ENCODE assay signal across 8 cellular contexts in the genomic region with DNA sequence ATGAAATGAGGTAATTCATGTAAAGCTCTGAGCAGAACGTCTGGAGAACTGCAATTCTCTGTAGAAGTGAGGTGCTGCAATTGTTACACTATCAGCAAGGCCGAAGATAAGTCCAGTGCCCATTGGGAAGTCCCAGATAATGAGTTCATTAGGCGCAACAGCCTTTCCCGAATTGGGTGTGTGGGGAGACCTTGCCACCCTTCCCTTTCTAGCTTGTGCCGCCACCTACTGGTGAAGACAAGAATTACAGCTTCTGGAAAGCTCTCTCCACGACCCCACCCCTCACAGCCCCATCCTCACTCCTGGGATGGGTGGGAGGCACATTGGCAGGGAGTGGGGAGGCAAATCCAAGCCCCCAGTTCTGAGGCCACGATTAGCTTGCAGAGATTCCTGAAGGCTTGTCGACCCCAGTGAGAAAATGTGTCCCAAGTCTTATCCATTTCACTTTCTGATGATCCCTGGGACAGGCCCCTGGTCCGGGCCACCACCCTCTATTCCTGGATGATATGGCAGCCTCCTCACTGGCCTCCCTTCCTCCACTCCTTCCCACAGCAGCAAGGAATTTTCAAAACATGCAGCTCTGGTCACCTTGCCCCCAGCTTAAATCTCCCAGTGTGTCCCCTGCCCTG. TPM values are rescaled to one million over a fixed set of nuclear protein-coding genes. Genes with fewer than 3 reads are reported as not detected.
DNase-seq lines count a peak whose midpoint lies in the region; ATAC-seq, FAIRE-seq and TF ChIP-seq lines count a peak whose summit lies in the region.

No MANE protein-coding gene starts in this region.

- FAIRE-seq in islet of Langerhans (lab: Jason Lieb, UNC): peak; percentile 55

- DNase-seq in NCI-H446 (lab: John Stamatoyannopoulos, UW) (peak; percentile 14 to 51), NCI-H446 treated with DMSO at 0.1 percent for 48 hours (lab: John Stamatoyannopoulos, UW) (no peak), NAMALWA (ENCODE audit: low spot score) (peak; percentile 52), breast epithelium (ENCODE audit: low spot score in 2 of 2) (peak; percentile 35 to 61)
- DNase-seq in stimulated activated CD4-positive, alpha-beta T cell treated with anti-CD3 and anti-CD28 coated beads, Interleukin-1b, Interleukin-23, amount 100 ng/mL, for 24 hours (ENCODE audit: low read depth in 4 of 4, low spot score in 1 of 4): peak; percentile 32 to 56 (median 42)

- intact Hi-C loops in breast epithelium (cut with DNase I; ENCODE audit: low total_unique reads): no loop called here

- no peak for TF ChIP-seq POLR2A in breast epithelium (IDR thresholded peaks at IDR 0.05)

- TF ChIP-seq CTCF in VCaP (conservative IDR thresholded peaks at IDR 0.05) (peak; percentile 96), breast epithelium (IDR thresholded peaks at IDR 0.05) (peak; percentile 90 to 96 (median 93))

- H3K27ac ChIP-seq in VCaP (peak overlapping the region; percentile 92), breast epithelium (peak overlapping the region in 1 of 2 donors; percentile 71)

- ATAC-seq in HG03469 (IDR thresholded peaks at IDR 0.05; ENCODE audit: unreplicated experiment): no peak

- H3K36me3 ChIP-seq in breast epithelium: no peaks in the 10 kb centered on the region

- H3K4me1 ChIP-seq in breast epithelium: peaks cover 0 to 24% of the 10 kb centered on the region in 2 donors

- H3K4me3 ChIP-seq in breast epithelium: no peak overlapping the region

- H3K9me3 ChIP-seq in breast epithelium: no peaks in the 10 kb centered on the region

- no peaks in the 10 kb centered on the region for H3K27me3 ChIP-seq in breast epithelium

RNA-seq across cellular contexts. Expression of a gene that starts 36.4 kb away (rescaled TPM):
- 10 to 100 TPM in 1 of 3 donors, 1 to 10 TPM in 1, not detected in 1; 4.3 to 17.6 TPM for total RNA-seq in breast epithelium

RNA-seq across cellular contexts. Expression of a gene that starts 53.0 kb away (rescaled TPM):
- total RNA-seq in breast epithelium: 10 to 100 TPM; 17.7 to 64.5 (median 31.9) TPM
